In the genomic region with DNA sequence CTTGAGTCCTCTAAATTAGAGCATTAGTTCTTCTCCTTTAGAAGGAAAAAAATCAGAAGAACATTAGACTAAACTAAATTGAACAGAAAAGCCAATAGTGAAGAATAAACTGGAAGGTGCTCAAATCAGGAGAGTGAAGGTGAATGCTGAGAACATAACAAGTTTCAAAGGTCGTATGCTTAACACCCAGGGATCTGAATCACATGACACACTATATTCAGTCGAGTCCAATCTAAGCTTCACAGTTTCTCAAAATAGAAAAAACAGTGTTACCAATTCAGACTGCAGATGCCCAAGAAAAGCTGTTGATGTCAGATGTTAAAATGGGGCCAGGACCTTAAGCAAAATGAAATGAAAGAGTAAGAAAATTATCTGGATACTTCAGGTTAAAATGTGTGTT, we compare ENCODE assay signal across 22 cellular contexts.
"Had no signal": no experiment of that assay in that cellular context is flagged by ENCODE, and none has a peak within 500 bp of the region (broad histone marks: within the 10 kb centered on the region; RNA-seq: fewer than 3 reads in every experiment).

No MANE protein-coding gene starts in this region.

- H3K9me3 Mint-ChIP-seq: activated CD4-positive, alpha-beta memory T cell treated with anti-CD3 and anti-CD28 coated beads for 36 hours; activated naive CD4-positive, alpha-beta T cell treated with anti-CD3 and anti-CD28 coated beads, Interleukin-2, amount 10 ng/mL, durations not matched to agents 7 days and 5 days; neural progenitor cell; stimulated activated naive CD8-positive, alpha-beta T cell treated with anti-CD3 and anti-CD28 coated beads, Interleukin-15, Interleukin-2, amounts not matched to agents 100 ng/mL and 50 ng/mL, for 24 hours had no signal

- H3K27ac ChIP-seq: neural progenitor cell, tibial nerve had no signal

- ATAC-seq: activated naive CD8-positive, alpha-beta T cell treated with anti-CD3 and anti-CD28 coated beads, Interleukin-2, amount 50 U/mL, for 24 hours; esophagus mucosa; naive thymus-derived CD8-positive, alpha-beta T cell had no signal

- H3K9me3 ChIP-seq: tibial nerve had no signal

- H3K27me3 ChIP-seq: neural progenitor cell, tibial nerve had no signal

- H3K4me3 ChIP-seq: neural progenitor cell, tibial nerve had no signal

- H3K27ac Mint-ChIP-seq: activated CD4-positive, alpha-beta memory T cell treated with anti-CD3 and anti-CD28 coated beads for 36 hours; activated naive CD4-positive, alpha-beta T cell treated with anti-CD3 and anti-CD28 coated beads, Interleukin-2, amount 10 ng/mL, durations not matched to agents 7 days and 5 days; activated naive CD8-positive, alpha-beta T cell treated with anti-CD3 and anti-CD28 coated beads, Interleukin-2, amount 50 U/mL, for 24 hours; brain; naive thymus-derived CD8-positive, alpha-beta T cell; neural progenitor cell; progenitor cell of endocrine pancreas; stimulated activated naive CD8-positive, alpha-beta T cell treated with anti-CD3 and anti-CD28 coated beads, Interleukin-15, Interleukin-2, amounts not matched to agents 100 ng/mL and 50 ng/mL, for 24 hours had no signal

- H3K4me3 Mint-ChIP-seq: activated CD4-positive, alpha-beta memory T cell treated with anti-CD3 and anti-CD28 coated beads for 36 hours; activated naive CD4-positive, alpha-beta T cell treated with anti-CD3 and anti-CD28 coated beads, Interleukin-2, amount 10 ng/mL, durations not matched to agents 7 days and 5 days; activated naive CD8-positive, alpha-beta T cell treated with anti-CD3 and anti-CD28 coated beads, Interleukin-2, amount 50 U/mL, for 24 hours; brain; naive thymus-derived CD8-positive, alpha-beta T cell; neural progenitor cell; stimulated activated naive CD8-positive, alpha-beta T cell treated with anti-CD3 and anti-CD28 coated beads, Interleukin-15, Interleukin-2, amounts not matched to agents 100 ng/mL and 50 ng/mL, for 24 hours had no signal

- DNase-seq: activated CD4-positive, alpha-beta memory T cell treated with anti-CD3 and anti-CD28 coated beads for 36 hours; activated CD4-positive, alpha-beta T cell treated with anti-CD3 and anti-CD28 coated beads for 48 hours; activated naive CD4-positive, alpha-beta T cell treated with anti-CD3 and anti-CD28 coated beads, Interleukin-2, amount 10 ng/mL, durations not matched to agents 7 days and 5 days; activated naive CD8-positive, alpha-beta T cell treated with anti-CD3 and anti-CD28 coated beads, Interleukin-2, amount 50 U/mL, for 24 hours; activated T-cell treated with anti-CD3 and anti-CD28 coated beads, Interleukin-2, amount 50 U/mL, for 48 hours; aorta; caudate nucleus; dermis blood vessel endothelial cell; effector CD8-positive, alpha-beta T cell; foreskin melanocyte; glutamatergic neuron; islet precursor cell; left cardiac atrium; naive thymus-derived CD8-positive, alpha-beta T cell; stimulated activated CD4-positive, alpha-beta T cell treated with anti-CD3 and anti-CD28 coated beads, Interleukin-12 subunit alpha, Interleukin-12 subunit beta, amount 100 ng/mL, for 4 hours; substantia nigra had no signal

- H3K4me1 Mint-ChIP-seq: activated naive CD4-positive, alpha-beta T cell treated with anti-CD3 and anti-CD28 coated beads, Interleukin-2, amount 10 ng/mL, durations not matched to agents 7 days and 5 days; activated naive CD8-positive, alpha-beta T cell treated with anti-CD3 and anti-CD28 coated beads, Interleukin-2, amount 50 U/mL, for 24 hours; naive thymus-derived CD8-positive, alpha-beta T cell; neural progenitor cell had no signal

- H3K36me3 ChIP-seq: neural progenitor cell, tibial nerve had no signal

- H3K27me3 Mint-ChIP-seq: activated CD4-positive, alpha-beta memory T cell treated with anti-CD3 and anti-CD28 coated beads for 36 hours; activated naive CD4-positive, alpha-beta T cell treated with anti-CD3 and anti-CD28 coated beads, Interleukin-2, amount 10 ng/mL, durations not matched to agents 7 days and 5 days; activated naive CD8-positive, alpha-beta T cell treated with anti-CD3 and anti-CD28 coated beads, Interleukin-2, amount 50 U/mL, for 24 hours; brain; naive thymus-derived CD8-positive, alpha-beta T cell; progenitor cell of endocrine pancreas; stimulated activated naive CD8-positive, alpha-beta T cell treated with anti-CD3 and anti-CD28 coated beads, Interleukin-15, Interleukin-2, amounts not matched to agents 100 ng/mL and 50 ng/mL, for 24 hours had no signal

- H3K36me3 Mint-ChIP-seq: activated CD4-positive, alpha-beta memory T cell treated with anti-CD3 and anti-CD28 coated beads for 36 hours; activated naive CD4-positive, alpha-beta T cell treated with anti-CD3 and anti-CD28 coated beads, Interleukin-2, amount 10 ng/mL, durations not matched to agents 7 days and 5 days; brain; naive thymus-derived CD8-positive, alpha-beta T cell; neural progenitor cell had no signal

- H3K4me1 ChIP-seq: neural progenitor cell, tibial nerve had no signal
